9 cellular contexts compared by ENCODE assay signal in genomic region chr15:66401130-66402021, GRCh38. TPM values are rescaled to one million over a fixed set of nuclear protein-coding genes. Genes with fewer than 3 reads are reported as not detected.
DNase-seq lines count a peak whose midpoint lies in the region; ATAC-seq and TF ChIP-seq lines count a peak whose summit lies in the region.
"Had no signal": no experiment of that assay in that cellular context is flagged by ENCODE, and none has a peak within 500 bp of the region (broad histone marks: within the 10 kb centered on the region; RNA-seq: fewer than 3 reads in every experiment).

No MANE protein-coding gene starts in this region.

- ATAC-seq in activated CD4-positive, CD25-positive, alpha-beta regulatory T cell treated with anti-CD3 and anti-CD28 coated beads, Interleukin-2, amount 50 U/mL, for 24 hours: peak; percentile 62 to 80
- ATAC-seq in upper lobe of right lung: no peak

- H4K12ac ChIP-seq in trophoblast cell (ENCODE audit: low read depth, low read length): no peak overlapping the region

- DNase-seq in activated CD4-positive, CD25-positive, alpha-beta regulatory T cell (lab: John Stamatoyannopoulos, UW): no peak
- DNase-seq in NAMALWA (ENCODE audit: low spot score) (peak; percentile 50), astrocyte of the cerebellum (ENCODE audit: low read depth) (no peak), trophoblast cell (no peak), PC-9 (no peak), upper lobe of right lung (no peak), NCI-H1436 treated with DMSO at 0.1 percent for 48 hours (lab: John Stamatoyannopoulos, UW) (no peak)

- TF ChIP-seq CTCF in astrocyte of the cerebellum (IDR thresholded peaks at IDR 0.05; ENCODE audit: low read depth, low read length, missing control alignments) (peak; percentile 4), PC-9 (conservative IDR thresholded peaks at IDR 0.05) (no peak), upper lobe of right lung (IDR thresholded peaks at IDR 0.05) (no peak)

- H3K4ac ChIP-seq in trophoblast cell (ENCODE audit: low read depth, low read length): peak overlapping the region; percentile 78

- no peak overlapping the region for H3K18ac ChIP-seq in trophoblast cell (ENCODE audit: low read length)

- H3K79me2 ChIP-seq in trophoblast cell (ENCODE audit: control insufficient read depth, insufficient read depth, low read length, poor library complexity): peaks cover 3% of the 10 kb centered on the region
- peaks cover 77% of the 10 kb centered on the region for H3K79me2 ChIP-seq in PC-9 (ENCODE audit: low read depth)

- H3K27me3 ChIP-seq in trophoblast cell (ENCODE audit: insufficient read depth, low read length) (no peaks in the 10 kb centered on the region), PC-9 (ENCODE audit: insufficient read depth, low read depth) (no peaks in the 10 kb centered on the region), upper lobe of right lung (no peaks in the 10 kb centered on the region)

- H3K36me3 ChIP-seq in trophoblast cell (ENCODE audit: control insufficient read depth in 1 of 2, insufficient read depth in 2 of 2, low read length in 2 of 2) (peaks cover 2 to 3% of the 10 kb centered on the region in 2 experiments), PC-9 (ENCODE audit: low read depth) (no peaks in the 10 kb centered on the region), upper lobe of right lung (no peaks in the 10 kb centered on the region)

- H3K4me2 ChIP-seq in trophoblast cell (ENCODE audit: low read length): no peak overlapping the region
- no peak overlapping the region for H3K4me2 ChIP-seq in PC-9

- H4K91ac ChIP-seq in trophoblast cell (ENCODE audit: low read depth, low read length): no peak overlapping the region

- H3K9me3 ChIP-seq in trophoblast cell (ENCODE audit: insufficient read depth, low read depth, low read length): no peaks in the 10 kb centered on the region
- no peaks in the 10 kb centered on the region for H3K9me3 ChIP-seq in PC-9 (ENCODE audit: insufficient read depth, low read depth)
- no peaks in the 10 kb centered on the region for H3K9me3 ChIP-seq in upper lobe of right lung

- H3K4me3 ChIP-seq in astrocyte of the cerebellum (ENCODE audit: low read depth, low read length): no peak overlapping the region
- no peak overlapping the region for H3K4me3 ChIP-seq in trophoblast cell (ENCODE audit: low read depth, low read length)
- H3K4me3 ChIP-seq in PC-9: no peak overlapping the region
- no peak overlapping the region for H3K4me3 ChIP-seq in upper lobe of right lung

- H3K9ac ChIP-seq in trophoblast cell (ENCODE audit: low read length): no peak overlapping the region

- in situ Hi-C loops in astrocyte of the cerebellum (cut with HindIII; ENCODE audit: low sequenced_read_pairs): loop anchor here (5.0 to 25.0 kb wide), 2 partner anchors 76 to 89 kb away; no protein-coding TSS in a partner anchor

- no CpG with 5 or more reads among the region's 8 CpGs for WGBS in trophoblast cell (ENCODE audit: extremely low coverage, insufficient coverage, insufficient read length)

- H2BK120ac ChIP-seq in trophoblast cell (ENCODE audit: insufficient read depth, low read length, poor library complexity): no peak overlapping the region

- H4K8ac ChIP-seq in trophoblast cell (ENCODE audit: low read depth, low read length): no peak overlapping the region

- peaks cover 8% of the 10 kb centered on the region for H4K20me1 ChIP-seq in PC-9 (ENCODE audit: insufficient read depth)

- H2BK5ac ChIP-seq in trophoblast cell (ENCODE audit: low read depth, low read length, poor library complexity): no peak overlapping the region

- H3F3A ChIP-seq in PC-9 (ENCODE audit: insufficient read depth, low read depth): no peaks in the 10 kb centered on the region

- H3K4me1 ChIP-seq in trophoblast cell (ENCODE audit: control insufficient read depth in 1 of 2, insufficient read depth in 2 of 2, low read length in 2 of 2) (no peaks in the 10 kb centered on the region), PC-9 (replicated peaks; ENCODE audit: insufficient read depth) (no peaks in the 10 kb centered on the region), upper lobe of right lung (peaks cover 30% of the 10 kb centered on the region)

- no peak overlapping the region for H2AK5ac ChIP-seq in trophoblast cell (ENCODE audit: low read length)

- intact Hi-C loops in PC-9 (cut with micrococcal nuclease; ENCODE audit: unreplicated experiment) (no loop called here), upper lobe of right lung (cut with DNase I) (no loop called here)

- POLR2A ChIA-PET in PC-9 (lab: Charles Lee; ENCODE audit: unreplicated experiment): interaction anchor here (0.5 kb wide), 1 partner anchor 42 kb away, joined by 5 read pairs; no protein-coding TSS in a partner anchor

- BruUV-seq in PC-9 (replicated peaks; lab: Mats Ljungman, UMichigan): no TSS peak

- no peak overlapping the region for H3K14ac ChIP-seq in trophoblast cell (ENCODE audit: low read length)

- H3K23ac ChIP-seq in trophoblast cell (ENCODE audit: low read length): no peak overlapping the region

- CTCF ChIA-PET in PC-9 (lab: Charles Lee): no interaction called here

- H2BK12ac ChIP-seq in trophoblast cell (ENCODE audit: low read length): no peak overlapping the region

- H3K9me2 ChIP-seq in PC-9 (ENCODE audit: insufficient read depth): no peaks in the 10 kb centered on the region

- H3K27ac ChIP-seq in trophoblast cell (ENCODE audit: low read depth, low read length) (no peak overlapping the region), PC-9 (no peak overlapping the region), upper lobe of right lung (no peak overlapping the region)
- H3K27ac ChIP-seq: 22Rv1 had no signal

- H2AFZ ChIP-seq in trophoblast cell (ENCODE audit: insufficient read depth, low read length, poor library complexity) (no peak overlapping the region), PC-9 (no peak overlapping the region)

- H3K79me1 ChIP-seq in trophoblast cell (ENCODE audit: low read length): no peaks in the 10 kb centered on the region

RNA-seq across cellular contexts. Expression of gene MAP2K1, which starts 14.7 kb away (rescaled TPM):
- 36.6 and 37.5 TPM in 2 replicates for polyA plus RNA-seq in trophoblast cell (2013)
- total RNA-seq in PC-9 (2021) (78.6 and 95.5 TPM in 2 replicates), upper lobe of right lung (44.5 TPM)

RNA-seq across cellular contexts. Expression of gene TIPIN, which starts 44.9 kb away (rescaled TPM):
- polyA plus RNA-seq in trophoblast cell (2013): 13.2 and 14.8 TPM in 2 replicates
- 12.9 and 13.1 TPM in 2 replicates for total RNA-seq in PC-9 (2021)
- 4.6 TPM for total RNA-seq in upper lobe of right lung
